ENCODE assay signal across 1 cellular context in genomic region chr4:183920512-183920911, GRCh38.
TF ChIP-seq lines count a peak whose summit lies in the region.

No MANE protein-coding gene starts in this region.

TF ChIP-seq in GM12878, 131 proteins besides CTCF, POLR2A, EP300 and RAD21:
- TF ChIP-seq SPI1 (IDR thresholded peaks at IDR 0.05; ENCODE audit: borderline replicate concordance, insufficient read depth, low read depth, low read length) (peak; percentile 58), HDAC2 (IDR thresholded peaks at IDR 0.05) (no peak)
